In genomic region chr3:114893361-114893760, GRCh38 we compare ENCODE assay signal across 28 cellular contexts.
"Had no signal": no experiment of that assay in that cellular context is flagged by ENCODE, and none has a peak within 500 bp of the region (broad histone marks: within the 10 kb centered on the region; RNA-seq: fewer than 3 reads in every experiment).

No MANE protein-coding gene starts in this region.

- H3K9me3 ChIP-seq: adrenal gland, ascending aorta, colonic mucosa, esophagus muscularis mucosa, suprapubic skin, tibial nerve had no signal

- ATAC-seq: activated CD8-positive, alpha-beta T cell treated with anti-CD3 and anti-CD28 coated beads, Interleukin-2, amount 10 ng/mL, durations not matched to agents 7 days and 5 days; effector memory CD8-positive, alpha-beta T cell; left colon; naive thymus-derived CD4-positive, alpha-beta T cell; stimulated activated effector memory CD8-positive, alpha-beta T cell treated with anti-CD3 and anti-CD28 coated beads, Interleukin-12 subunit alpha, Interleukin-12 subunit beta, amount 100 ng/mL, for 72 hours; stimulated activated naive CD8-positive, alpha-beta T cell treated with anti-CD3 and anti-CD28 coated beads, Interleukin-15, amount 100 ng/mL, for 72 hours; T-cell had no signal

- H3K9ac ChIP-seq: neural progenitor cell had no signal

- DNase-seq: activated CD4-positive, alpha-beta T cell treated with anti-CD3 and anti-CD28 coated beads, Interleukin-2, amount 50 U/mL, for 1 hour; activated CD4-positive, CD25-positive, alpha-beta regulatory T cell treated with anti-CD3 and anti-CD28 coated beads, Interleukin-2, amount 50 U/mL, for 72 hours; activated CD8-positive, alpha-beta T cell treated with anti-CD3 and anti-CD28 coated beads, Interleukin-2, amount 10 ng/mL, durations not matched to agents 7 days and 5 days; adrenal gland; colonic mucosa; effector memory CD8-positive, alpha-beta T cell; islet precursor cell; left colon; naive thymus-derived CD4-positive, alpha-beta T cell; stimulated activated CD4-positive, alpha-beta T cell treated with anti-CD3 and anti-CD28 coated beads, Interleukin-1b, Interleukin-23, amount 100 ng/mL, for 48 hours; stimulated activated naive CD8-positive, alpha-beta T cell treated with anti-CD3 and anti-CD28 coated beads, Interleukin-15, amount 100 ng/mL, for 72 hours; T-cell; WERI-Rb-1 had no signal

- H3K4me1 Mint-ChIP-seq: central memory CD8-positive, alpha-beta T cell; stimulated activated effector memory CD8-positive, alpha-beta T cell treated with anti-CD3 and anti-CD28 coated beads, Interleukin-12 subunit alpha, Interleukin-12 subunit beta, amount 100 ng/mL, for 72 hours; stimulated activated naive CD8-positive, alpha-beta T cell treated with anti-CD3 and anti-CD28 coated beads, Interleukin-15, amount 100 ng/mL, for 72 hours had no signal

- H3K9me3 Mint-ChIP-seq: activated T-helper 1 cell treated with anti-CD3 and anti-CD28 coated beads, Interleukin-12 subunit alpha, Interleukin-12 subunit beta, Interleukin-2, Interleukin-4 antibody, amounts not matched to agents 30 ng/mL and 10 ng/mL and 1 ng/mL, durations not matched to agents 14 hours and 24 hours and 36 hours; central memory CD8-positive, alpha-beta T cell; effector memory CD8-positive, alpha-beta T cell; neural progenitor cell; stimulated activated effector memory CD8-positive, alpha-beta T cell treated with anti-CD3 and anti-CD28 coated beads, Interleukin-12 subunit alpha, Interleukin-12 subunit beta, amount 100 ng/mL, for 72 hours; stimulated activated naive CD8-positive, alpha-beta T cell treated with anti-CD3 and anti-CD28 coated beads, Interleukin-15, amount 100 ng/mL, for 72 hours; T-cell; T-helper 2 cell treated with Interferon-gamma antibody and Interleukin-4, amounts not matched to agents 5 μg/mL and 100 μg/mL, for 36 hours had no signal

- H3K4me3 Mint-ChIP-seq: activated CD8-positive, alpha-beta T cell treated with anti-CD3 and anti-CD28 coated beads, Interleukin-2, amount 10 ng/mL, durations not matched to agents 7 days and 5 days; activated naive CD8-positive, alpha-beta T cell; activated T-helper 1 cell treated with anti-CD3 and anti-CD28 coated beads, Interleukin-12 subunit alpha, Interleukin-12 subunit beta, Interleukin-2, Interleukin-4 antibody, amounts not matched to agents 30 ng/mL and 10 ng/mL and 1 ng/mL, durations not matched to agents 14 hours and 24 hours and 36 hours; central memory CD8-positive, alpha-beta T cell; effector memory CD8-positive, alpha-beta T cell; naive thymus-derived CD4-positive, alpha-beta T cell; neural progenitor cell; stimulated activated effector memory CD8-positive, alpha-beta T cell treated with anti-CD3 and anti-CD28 coated beads, Interleukin-12 subunit alpha, Interleukin-12 subunit beta, amount 100 ng/mL, for 72 hours; stimulated activated naive CD8-positive, alpha-beta T cell treated with anti-CD3 and anti-CD28 coated beads, Interleukin-15, amount 100 ng/mL, for 72 hours; T-cell; T-helper 2 cell treated with Interferon-gamma antibody and Interleukin-4, amounts not matched to agents 5 μg/mL and 100 μg/mL, for 36 hours had no signal

- H3K36me3 ChIP-seq: adrenal gland, ascending aorta, colonic mucosa, esophagus muscularis mucosa, neural progenitor cell, suprapubic skin, tibial nerve, WERI-Rb-1 had no signal

- H3K27me3 Mint-ChIP-seq: activated naive CD8-positive, alpha-beta T cell; central memory CD8-positive, alpha-beta T cell; effector memory CD8-positive, alpha-beta T cell; naive thymus-derived CD4-positive, alpha-beta T cell; progenitor cell of endocrine pancreas; stimulated activated naive CD8-positive, alpha-beta T cell treated with anti-CD3 and anti-CD28 coated beads, Interleukin-15, amount 100 ng/mL, for 72 hours; T-cell had no signal

- H3K4me3 ChIP-seq: adrenal gland, ascending aorta, colonic mucosa, dorsolateral prefrontal cortex, esophagus muscularis mucosa, neural progenitor cell, skin epidermis, suprapubic skin, tibial nerve had no signal

- H3K27me3 ChIP-seq: adrenal gland, ascending aorta, colonic mucosa, dorsolateral prefrontal cortex, esophagus muscularis mucosa, neural progenitor cell, suprapubic skin, tibial nerve had no signal

- H3K27ac ChIP-seq: adrenal gland, ascending aorta, colonic mucosa, esophagus muscularis mucosa, neural progenitor cell, skin epidermis, suprapubic skin, WERI-Rb-1 had no signal

- FAIRE-seq: frontal cortex, urothelium cell line had no signal

- H3K4me1 ChIP-seq: adrenal gland, colonic mucosa, suprapubic skin had no signal

- H3K4me2 ChIP-seq: neural progenitor cell had no signal

- H3K27ac Mint-ChIP-seq: activated CD8-positive, alpha-beta T cell treated with anti-CD3 and anti-CD28 coated beads, Interleukin-2, amount 10 ng/mL, durations not matched to agents 7 days and 5 days; activated naive CD8-positive, alpha-beta T cell; activated T-helper 1 cell treated with anti-CD3 and anti-CD28 coated beads, Interleukin-12 subunit alpha, Interleukin-12 subunit beta, Interleukin-2, Interleukin-4 antibody, amounts not matched to agents 30 ng/mL and 10 ng/mL and 1 ng/mL, durations not matched to agents 14 hours and 24 hours and 36 hours; effector memory CD8-positive, alpha-beta T cell; naive thymus-derived CD4-positive, alpha-beta T cell; progenitor cell of endocrine pancreas; stimulated activated effector memory CD8-positive, alpha-beta T cell treated with anti-CD3 and anti-CD28 coated beads, Interleukin-12 subunit alpha, Interleukin-12 subunit beta, amount 100 ng/mL, for 72 hours; stimulated activated naive CD8-positive, alpha-beta T cell treated with anti-CD3 and anti-CD28 coated beads, Interleukin-15, amount 100 ng/mL, for 72 hours; T-cell; T-helper 2 cell treated with Interferon-gamma antibody and Interleukin-4, amounts not matched to agents 5 μg/mL and 100 μg/mL, for 36 hours had no signal

- H2AFZ ChIP-seq: neural progenitor cell had no signal

- H3K36me3 Mint-ChIP-seq: neural progenitor cell; stimulated activated effector memory CD8-positive, alpha-beta T cell treated with anti-CD3 and anti-CD28 coated beads, Interleukin-12 subunit alpha, Interleukin-12 subunit beta, amount 100 ng/mL, for 72 hours had no signal
